Comparison of ENCODE assay signal across 8 cellular contexts in the genomic region with DNA sequence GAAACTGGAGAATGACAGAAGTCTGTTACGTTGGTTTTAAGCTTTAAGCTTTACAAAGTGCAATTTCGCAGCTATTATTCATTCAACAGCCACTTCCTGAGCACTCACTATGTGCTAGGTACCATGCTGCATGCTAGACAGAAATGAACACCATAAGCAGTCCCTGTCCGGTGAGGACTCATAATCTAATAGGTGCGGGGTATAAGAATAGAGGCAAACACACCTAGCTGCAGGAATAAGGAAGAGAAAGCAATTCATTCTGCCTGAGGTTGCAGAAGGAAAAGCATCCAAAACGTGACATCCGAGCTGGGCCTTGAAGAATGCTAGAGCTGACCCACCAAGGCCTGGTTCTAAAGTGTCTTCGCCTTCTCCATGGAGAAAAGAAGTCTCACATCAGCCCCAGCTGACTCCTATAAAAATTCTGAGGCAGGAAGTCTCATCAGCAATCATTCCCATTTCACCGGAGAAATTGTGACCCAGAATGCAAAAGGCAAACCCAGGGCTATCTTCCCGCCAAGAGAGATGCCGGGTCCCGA.
DNase-seq lines count a peak whose midpoint lies in the region; ATAC-seq and TF ChIP-seq lines count a peak whose summit lies in the region.

No MANE protein-coding gene starts in this region.

- H3K4me2 ChIP-seq in DOHH2 (ENCODE audit: low read length) (peak overlapping the region; percentile 93), Loucy (ENCODE audit: low read depth, low read length, poor library complexity, severe bottlenecking) (peak overlapping the region; percentile 72)

- H3K4me3 ChIP-seq in DOHH2 (ENCODE audit: low read length) (peak overlapping the region; percentile 94), Loucy (ENCODE audit: low read length, poor library complexity, severe bottlenecking) (peak overlapping the region; percentile 94), muscle layer of colon (ENCODE audit: low read depth in 1 of 2, low read length in 2 of 2) (peak overlapping the region; percentile 63 to 84)

- DNase-seq in central memory CD8-positive, alpha-beta T cell (ENCODE audit: low spot score in 2 of 2): no peak
- DNase-seq in NCI-H82 (lab: John Stamatoyannopoulos, UW): no peak
- DNase-seq in GOT3 (lab: John Stamatoyannopoulos, UW): no peak

- H3K9me2 ChIP-seq in DOHH2 (replicated peaks; ENCODE audit: control insufficient read depth, low read length) (no peaks in the 10 kb centered on the region), Loucy (replicated peaks; ENCODE audit: low read depth, low read length) (no peaks in the 10 kb centered on the region)

- no peaks in the 10 kb centered on the region for H3K9me3 Mint-ChIP-seq in central memory CD8-positive, alpha-beta T cell

- peak overlapping the region; percentile 89 for H3K27ac Mint-ChIP-seq in central memory CD8-positive, alpha-beta T cell (ENCODE audit: low read depth)

- H3K9me3 ChIP-seq in DOHH2 (ENCODE audit: control insufficient read depth, insufficient read depth, low read length): no peaks in the 10 kb centered on the region
- H3K9me3 ChIP-seq in Loucy (ENCODE audit: insufficient read depth, low read depth, low read length): no peaks in the 10 kb centered on the region
- no peaks in the 10 kb centered on the region for H3K9me3 ChIP-seq in muscle layer of colon (ENCODE audit: low read length)

- H3K4me1 Mint-ChIP-seq in central memory CD8-positive, alpha-beta T cell: peaks cover 26% of the 10 kb centered on the region

- peak overlapping the region; percentile 94 for H3K27ac ChIP-seq in DOHH2 (ENCODE audit: low read depth, low read length)
- H3K27ac ChIP-seq in muscle layer of colon (ENCODE audit: low read depth, low read length): peak overlapping the region; percentile 76

- H3K27me3 ChIP-seq in DOHH2 (ENCODE audit: control insufficient read depth, low read length) (no peaks in the 10 kb centered on the region), Loucy (ENCODE audit: insufficient read depth, low read length, poor library complexity, severe bottlenecking) (no peaks in the 10 kb centered on the region), muscle layer of colon (ENCODE audit: control insufficient read depth in 1 of 2, insufficient read depth in 2 of 2, low read length in 2 of 2) (no peaks in the 10 kb centered on the region)

- H3K27me3 Mint-ChIP-seq in central memory CD8-positive, alpha-beta T cell: no peaks in the 10 kb centered on the region

- H3K36me3 ChIP-seq in DOHH2 (ENCODE audit: control insufficient read depth, low read length) (peaks cover 60% of the 10 kb centered on the region), Loucy (ENCODE audit: insufficient read depth, low read length) (no peaks in the 10 kb centered on the region), muscle layer of colon (ENCODE audit: insufficient read depth, low read length) (peaks cover 8% of the 10 kb centered on the region)

- H2AFZ ChIP-seq in Loucy (ENCODE audit: low read length): peak overlapping the region; percentile 99

- H3K36me3 Mint-ChIP-seq in central memory CD8-positive, alpha-beta T cell (ENCODE audit: insufficient read depth): peaks cover 12% of the 10 kb centered on the region

- H3F3A ChIP-seq in DOHH2 (ENCODE audit: control insufficient read depth, insufficient read depth): peaks cover 17% of the 10 kb centered on the region
- H3F3A ChIP-seq in Loucy (ENCODE audit: low read depth): no peaks in the 10 kb centered on the region

- peak; percentile 42 for ATAC-seq in central memory CD8-positive, alpha-beta T cell (replicated peaks; ENCODE audit: extremely low read depth, poor library complexity, severe bottlenecking)
- ATAC-seq in GM18870 (IDR thresholded peaks at IDR 0.05; ENCODE audit: unreplicated experiment) (no peak), HG02588 (IDR thresholded peaks at IDR 0.05; ENCODE audit: unreplicated experiment) (no peak)

- H3K9ac ChIP-seq in Loucy (ENCODE audit: low read depth, low read length, poor library complexity, severe bottlenecking): peak overlapping the region; percentile 89
- H3K9ac ChIP-seq in muscle layer of colon (ENCODE audit: low read length): peak overlapping the region; percentile 66

- H3K4me1 ChIP-seq in DOHH2 (ENCODE audit: control insufficient read depth, low read length) (peaks cover 51% of the 10 kb centered on the region), Loucy (ENCODE audit: insufficient read depth, low read length, poor library complexity, severe bottlenecking) (peaks cover 38% of the 10 kb centered on the region), muscle layer of colon (ENCODE audit: insufficient read depth, low read length) (peaks cover 27% of the 10 kb centered on the region)

- peak overlapping the region; percentile 91 for H3K4me3 Mint-ChIP-seq in central memory CD8-positive, alpha-beta T cell

- TF ChIP-seq CTCF in DOHH2 (IDR thresholded peaks at IDR 0.05; ENCODE audit: low read depth, low read length, poor library complexity, severe bottlenecking) (no peak), Loucy (conservative IDR thresholded peaks at IDR 0.05; ENCODE audit: low read length) (no peak)

- peaks cover 97% of the 10 kb centered on the region for H3K79me2 ChIP-seq in DOHH2 (ENCODE audit: control insufficient read depth, low read length)
- peaks cover 69% of the 10 kb centered on the region for H3K79me2 ChIP-seq in Loucy (ENCODE audit: insufficient read depth, low read length)

- H4K20me1 ChIP-seq in DOHH2 (ENCODE audit: control insufficient read depth, insufficient read depth, low read depth, low read length) (peaks cover 3% of the 10 kb centered on the region; the same call in 1 of the 2 replicates), Loucy (ENCODE audit: insufficient read depth, low read length, poor library complexity, severe bottlenecking) (peaks cover 18% of the 10 kb centered on the region)
